1 cellular context compared by ENCODE assay signal in genomic region chr12:7629465-7629864, GRCh38.
TF ChIP-seq lines count a peak whose summit lies in the region.

No MANE protein-coding gene starts in this region.

TF ChIP-seq in HepG2, 621 proteins besides CTCF, POLR2A, EP300 and RAD21 (continued from another document):
- TF ChIP-seq ZNF646 (CRISPR knock-in tag; IDR thresholded peaks at IDR 0.05) (no peak), CREB3 (CRISPR knock-in tag; IDR thresholded peaks at IDR 0.05) (no peak), ZNF44 (CRISPR knock-in tag; IDR thresholded peaks at IDR 0.05) (no peak)
TF ChIP-seq in HepG2: peak in this region for 0.
